In the genomic region with DNA sequence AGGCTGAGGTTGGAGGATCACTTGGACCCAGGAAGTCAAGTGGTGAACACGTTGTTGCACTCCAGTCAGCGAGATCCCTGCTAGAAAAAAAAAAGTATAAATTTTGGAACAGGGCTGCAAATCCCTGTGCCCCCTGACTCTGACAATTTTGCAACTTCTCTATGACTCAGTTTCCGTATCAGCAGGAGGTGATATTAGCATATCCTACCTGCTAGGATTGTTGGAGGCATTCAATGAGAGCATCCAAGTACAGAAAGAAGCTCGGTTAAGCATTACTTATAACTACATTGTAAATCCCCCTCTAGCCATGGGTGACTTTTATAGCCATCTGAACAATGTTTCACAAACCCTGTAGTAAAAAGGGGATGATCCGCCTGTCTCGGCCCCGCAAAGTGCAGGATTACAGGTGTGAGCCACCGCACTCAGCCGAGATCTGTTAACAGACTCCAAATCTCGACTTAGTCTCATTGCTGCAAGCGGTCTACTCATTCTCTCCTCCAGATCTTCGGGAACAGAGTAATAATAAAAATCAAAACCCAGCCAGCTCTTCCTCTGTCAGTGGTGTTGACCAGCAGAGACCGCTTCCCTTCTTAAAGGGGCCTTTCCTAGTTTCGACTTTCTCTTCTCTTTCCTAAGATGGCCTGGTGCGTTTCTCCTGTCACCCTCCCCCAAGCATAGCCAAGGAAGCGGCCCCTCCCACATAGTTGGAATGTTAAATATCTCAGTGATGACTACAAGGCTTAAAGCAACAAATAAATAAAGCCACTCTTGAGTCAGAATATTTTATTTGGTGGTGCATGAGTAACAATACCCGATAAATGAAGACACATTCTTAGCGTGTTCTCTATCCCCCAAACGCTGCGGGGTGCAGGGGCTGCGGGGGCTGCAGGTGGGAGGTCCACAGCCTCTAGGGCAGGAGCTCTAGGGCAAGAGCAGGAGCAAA, we compare ENCODE assay signal across 8 cellular contexts. TPM values are rescaled to one million over a fixed set of nuclear protein-coding genes. Genes with fewer than 3 reads are reported as not detected.
DNase-seq lines count a peak whose midpoint lies in the region; ATAC-seq and TF ChIP-seq lines count a peak whose summit lies in the region.

No MANE protein-coding gene starts in this region.

- no peak overlapping the region for H3K27ac ChIP-seq in CD4-positive, CD25-positive, alpha-beta regulatory T cell (ENCODE audit: insufficient read depth, low read length, poor library complexity, severe bottlenecking)
- H3K27ac ChIP-seq in breast epithelium, result peak overlapping the region; percentile 73 to 88
- H3K27ac ChIP-seq in suprapubic skin, result peak overlapping the region; percentile 90

- no peaks in the 10 kb centered on the region for H3K27me3 ChIP-seq in CD4-positive, CD25-positive, alpha-beta regulatory T cell (ENCODE audit: control insufficient read depth, insufficient read depth, low read length)
- H3K27me3 ChIP-seq in breast epithelium (no peaks in the 10 kb centered on the region), suprapubic skin (no peaks in the 10 kb centered on the region)

- no peak overlapping the region for H3K4me3 ChIP-seq in CD4-positive, CD25-positive, alpha-beta regulatory T cell (ENCODE audit: low read depth, low read length)
- H3K4me3 ChIP-seq in breast epithelium (peak overlapping the region; percentile 30 to 79 (median 65)), suprapubic skin (peak overlapping the region; percentile 58)

- intact Hi-C loops in breast epithelium (cut with DNase I; ENCODE audit: low total_unique reads) (no loop called here), left colon (cut with DNase I, micrococcal nuclease) (no loop called here)

- no peak for TF ChIP-seq EP300 in suprapubic skin (IDR thresholded peaks at IDR 0.05)

- H3K4me3 Mint-ChIP-seq in CD4-positive, CD25-positive, alpha-beta regulatory T cell, result peak overlapping the region; percentile 54 to 87 (median 86)

- peaks cover 6 to 30% (median 13%) of the 10 kb centered on the region in 4 donors for H3K4me1 Mint-ChIP-seq in CD4-positive, CD25-positive, alpha-beta regulatory T cell

- no peak for ATAC-seq in CD4-positive, CD25-positive, alpha-beta regulatory T cell (ENCODE audit: low read depth in 2 of 2)
- ATAC-seq in left colon (no peak), HG02852 (IDR thresholded peaks at IDR 0.05; ENCODE audit: unreplicated experiment) (no peak), HG02678 (IDR thresholded peaks at IDR 0.05; ENCODE audit: unreplicated experiment) (no peak)

- no peak for DNase-seq in CD4-positive, CD25-positive, alpha-beta regulatory T cell
- DNase-seq in M059J (ENCODE audit: low read depth) (peak; percentile 99), breast epithelium (ENCODE audit: low spot score in 2 of 2) (peak in 1 of 2 donors; percentile 69), left colon (peak; percentile 30 to 64), suprapubic skin (ENCODE audit: low spot score in 2 of 2) (peak in 1 of 2 donors; percentile 79), NCI-H345 treated with DMSO at 0.1 percent for 48 hours (lab: John Stamatoyannopoulos, UW; ENCODE audit: unreplicated experiment) (no peak)

- TF ChIP-seq CTCF in breast epithelium (IDR thresholded peaks at IDR 0.05), result no peak
- TF ChIP-seq CTCF in suprapubic skin (IDR thresholded peaks at IDR 0.05), result no peak

- peak overlapping the region in 2 of 3 donors; percentile 38 to 81 for H3K27ac Mint-ChIP-seq in CD4-positive, CD25-positive, alpha-beta regulatory T cell

- TF ChIP-seq POLR2A in breast epithelium (IDR thresholded peaks at IDR 0.05) (no peak), suprapubic skin (IDR thresholded peaks at IDR 0.05) (no peak)

- WGBS in suprapubic skin, result 19% methylated on average over 21 of the region's 21 CpGs

- no peaks in the 10 kb centered on the region for H3K9me3 Mint-ChIP-seq in CD4-positive, CD25-positive, alpha-beta regulatory T cell

- peaks cover 13% of the 10 kb centered on the region for H3K4me1 ChIP-seq in CD4-positive, CD25-positive, alpha-beta regulatory T cell (ENCODE audit: control insufficient read depth, insufficient read depth, low read length, poor library complexity, severe bottlenecking)
- H3K4me1 ChIP-seq in breast epithelium, result no peaks in the 10 kb centered on the region
- peaks cover 28% of the 10 kb centered on the region for H3K4me1 ChIP-seq in suprapubic skin

- H3K36me3 ChIP-seq in CD4-positive, CD25-positive, alpha-beta regulatory T cell (ENCODE audit: control insufficient read depth, insufficient read depth, low read length), result no peaks in the 10 kb centered on the region
- H3K36me3 ChIP-seq in breast epithelium, result no peaks in the 10 kb centered on the region
- no peaks in the 10 kb centered on the region for H3K36me3 ChIP-seq in suprapubic skin

- no peaks in the 10 kb centered on the region for H3K9me3 ChIP-seq in CD4-positive, CD25-positive, alpha-beta regulatory T cell (ENCODE audit: control insufficient read depth in 2 of 2, low read length in 2 of 2)
- H3K9me3 ChIP-seq in breast epithelium (no peaks in the 10 kb centered on the region), suprapubic skin (no peaks in the 10 kb centered on the region)

- peaks cover 5% of the 10 kb centered on the region for H3K27me3 Mint-ChIP-seq in CD4-positive, CD25-positive, alpha-beta regulatory T cell

- no peaks in the 10 kb centered on the region for H3K36me3 Mint-ChIP-seq in CD4-positive, CD25-positive, alpha-beta regulatory T cell

RNA-seq across cellular contexts. Expression of gene BICRA, which starts 10.3 kb away (rescaled TPM):
- total RNA-seq in CD4-positive, CD25-positive, alpha-beta regulatory T cell, result 43.8 TPM
- under 1 TPM; 0.25 to 0.75 (median 0.49) TPM for polyA plus RNA-seq in CD4-positive, CD25-positive, alpha-beta regulatory T cell
- total RNA-seq in M059J (2014; rRNA removed; shearing (Covaris generic)), result 2.7 and 5.3 TPM in 2 replicates
- total RNA-seq in breast epithelium (1 to 10 TPM; 4.2 to 8.3 (median 7.5) TPM), left colon (10 to 100 TPM; 14.9 to 16.8 TPM), suprapubic skin (10 to 100 TPM; 10.7 to 33.6 (median 22.9) TPM)

RNA-seq across cellular contexts. Expression of gene ZNF541, which starts 25.7 kb away (rescaled TPM):
- 0.52 TPM for total RNA-seq in CD4-positive, CD25-positive, alpha-beta regulatory T cell
- polyA plus RNA-seq in CD4-positive, CD25-positive, alpha-beta regulatory T cell, result under 1 TPM in 3 of 4 donors, not detected in 1; 0.07 to 0.42 (median 0.23) TPM
- total RNA-seq in M059J (2014; rRNA removed; shearing (Covaris generic)), result 0.27 TPM in 1 of 2 replicates, not detected in the other
- total RNA-seq in breast epithelium, result 1 to 10 TPM in 1 of 3 donors, under 1 TPM in 1, not detected in 1; 0.15 to 1.4 TPM
- under 1 TPM in 1 of 2 donors, not detected in 1; 0.11 TPM for total RNA-seq in left colon
- total RNA-seq in suprapubic skin, result under 1 TPM in 3 of 4 donors, not detected in 1; 0.49 to 0.80 (median 0.51) TPM

Comparison
In these comparisons a context has a peak if more than half of its experiments do, and no peak if none do; other contexts are left out.
1. DNase-seq: peak in M059J (single experiment) and left colon (2 of 2); none in CD4-positive, CD25-positive, alpha-beta regulatory T cell (0 of 3) and NCI-H345 treated with DMSO at 0.1 percent for 48 hours (single experiment).